Comparison of ENCODE assay signal across 8 cellular contexts in genomic region chr20:31560094-31560899, GRCh38. TPM values are rescaled to one million over a fixed set of nuclear protein-coding genes. Genes with fewer than 3 reads are reported as not detected.
DNase-seq lines count a peak whose midpoint lies in the region; ATAC-seq and TF ChIP-seq lines count a peak whose summit lies in the region.

No MANE protein-coding gene starts in this region.

- ATAC-seq in GM19328 (IDR thresholded peaks at IDR 0.05; ENCODE audit: unreplicated experiment), result no peak

- no peak for TF ChIP-seq POLR2A in suprapubic skin (IDR thresholded peaks at IDR 0.05)

- no peaks in the 10 kb centered on the region for H3K9me3 Mint-ChIP-seq in activated T-helper 1 cell treated with anti-CD3 and anti-CD28 coated beads, Interleukin-12 subunit alpha, Interleukin-12 subunit beta, Interleukin-2, Interleukin-4 antibody, amounts not matched to agents 30 ng/mL and 10 ng/mL and 1 ng/mL, durations not matched to agents 14 hours and 24 hours and 36 hours

- no peak overlapping the region for H3K4me3 Mint-ChIP-seq in activated T-helper 1 cell treated with anti-CD3 and anti-CD28 coated beads, Interleukin-12 subunit alpha, Interleukin-12 subunit beta, Interleukin-2, Interleukin-4 antibody, amounts not matched to agents 30 ng/mL and 10 ng/mL and 1 ng/mL, durations not matched to agents 14 hours and 24 hours and 36 hours

- WGBS in suprapubic skin, result 25% methylated on average over 7 of the region's 7 CpGs

- H3K4me1 ChIP-seq in suprapubic skin, result peaks cover 30% of the 10 kb centered on the region

- H3K27ac ChIP-seq in RWPE1 (peak overlapping the region; percentile 93), suprapubic skin (peak overlapping the region; percentile 65)

- H3K9me3 ChIP-seq in suprapubic skin, result no peaks in the 10 kb centered on the region

- peak; percentile 99 for TF ChIP-seq CTCF in RWPE1 (conservative IDR thresholded peaks at IDR 0.05; ENCODE audit: low read depth)
- TF ChIP-seq CTCF in suprapubic skin (IDR thresholded peaks at IDR 0.05), result peak; percentile 78 to 85

- H3K4me1 Mint-ChIP-seq in activated T-helper 1 cell treated with anti-CD3 and anti-CD28 coated beads, Interleukin-12 subunit alpha, Interleukin-12 subunit beta, Interleukin-2, Interleukin-4 antibody, amounts not matched to agents 30 ng/mL and 10 ng/mL and 1 ng/mL, durations not matched to agents 14 hours and 24 hours and 36 hours (ENCODE audit: low read depth), result peaks cover 25% of the 10 kb centered on the region

- H3K4me3 ChIP-seq in suprapubic skin, result no peak overlapping the region

- peak overlapping the region; percentile 74 for H3K27ac Mint-ChIP-seq in activated T-helper 1 cell treated with anti-CD3 and anti-CD28 coated beads, Interleukin-12 subunit alpha, Interleukin-12 subunit beta, Interleukin-2, Interleukin-4 antibody, amounts not matched to agents 30 ng/mL and 10 ng/mL and 1 ng/mL, durations not matched to agents 14 hours and 24 hours and 36 hours

- CTCF ChIA-PET in RWPE1 (lab: Yijun Ruan, JAX), result interaction anchor here (0.6 to 20.6 kb wide), 16 partner anchors 9 to 1258 kb away, joined by 3 to 656 read pairs (median 4); partner anchors contain the start of gene ID1

- H3K36me3 ChIP-seq in suprapubic skin, result peaks cover 55% of the 10 kb centered on the region

- H3K36me3 Mint-ChIP-seq in activated T-helper 1 cell treated with anti-CD3 and anti-CD28 coated beads, Interleukin-12 subunit alpha, Interleukin-12 subunit beta, Interleukin-2, Interleukin-4 antibody, amounts not matched to agents 30 ng/mL and 10 ng/mL and 1 ng/mL, durations not matched to agents 14 hours and 24 hours and 36 hours (ENCODE audit: low read depth), result peaks cover 49% of the 10 kb centered on the region

- DNase-seq in EL, result peak; percentile 78
- peak; percentile 87 for DNase-seq in HPDE6-E6E7 (ENCODE audit: extremely low spot score)
- peak; percentile 76 for DNase-seq in RWPE1 (ENCODE audit: low spot score)
- peak; percentile 59 for DNase-seq in activated T-helper 1 cell treated with anti-CD3 and anti-CD28 coated beads, Interleukin-12 subunit alpha, Interleukin-12 subunit beta, Interleukin-2, Interleukin-4 antibody, amounts not matched to agents 30 ng/mL and 10 ng/mL and 1 ng/mL, durations not matched to agents 14 hours and 24 hours and 36 hours (ENCODE audit: low spot score)
- peak; percentile 94 for DNase-seq in fibroblast of peridontal ligament (ENCODE audit: extremely low read depth)
- peak; percentile 50 for DNase-seq in non-pigmented ciliary epithelial cell (ENCODE audit: low read depth)
- no peak for DNase-seq in suprapubic skin (ENCODE audit: low spot score in 2 of 2)

- H3K27me3 Mint-ChIP-seq in activated T-helper 1 cell treated with anti-CD3 and anti-CD28 coated beads, Interleukin-12 subunit alpha, Interleukin-12 subunit beta, Interleukin-2, Interleukin-4 antibody, amounts not matched to agents 30 ng/mL and 10 ng/mL and 1 ng/mL, durations not matched to agents 14 hours and 24 hours and 36 hours (ENCODE audit: insufficient read depth), result no peaks in the 10 kb centered on the region

- TF ChIP-seq EP300 in suprapubic skin (IDR thresholded peaks at IDR 0.05), result no peak

- POLR2A ChIA-PET in RWPE1 (lab: Yijun Ruan, JAX; ENCODE audit: low non-redundant PET), result interaction anchor here (0.6 to 4.7 kb wide), 5 partner anchors 8 to 137 kb away, joined by 3 to 46 read pairs (median 6); partner anchors contain the start of gene ID1

- no peaks in the 10 kb centered on the region for H3K27me3 ChIP-seq in suprapubic skin

- intact Hi-C loops in activated T-helper 1 cell treated with anti-CD3 and anti-CD28 coated beads, Interleukin-12 subunit alpha, Interleukin-12 subunit beta, Interleukin-2, Interleukin-4 antibody, amounts not matched to agents 30 ng/mL and 10 ng/mL and 1 ng/mL, durations not matched to agents 14 hours and 24 hours and 36 hours (cut with micrococcal nuclease), result loop anchor here (1.0 to 2.0 kb wide), 3 partner anchors 45 to 163 kb away; partner anchors contain the start of gene ID1

RNA-seq across cellular contexts. Expression of gene ID1, which starts 44.8 kb away (rescaled TPM):
- total RNA-seq in activated T-helper 1 cell treated with anti-CD3 and anti-CD28 coated beads, Interleukin-12 subunit alpha, Interleukin-12 subunit beta, Interleukin-2, Interleukin-4 antibody, amounts not matched to agents 30 ng/mL and 10 ng/mL and 1 ng/mL, durations not matched to agents 14 hours and 24 hours and 36 hours, result 3.4 and 4.0 TPM in 2 replicates
- total RNA-seq in suprapubic skin, result 100 to 1,000 TPM; 335 to 766 (median 507) TPM

RNA-seq across cellular contexts. Expression of gene HM13, which starts 46.1 kb away (rescaled TPM):
- 215 and 228 TPM in 2 replicates for total RNA-seq in activated T-helper 1 cell treated with anti-CD3 and anti-CD28 coated beads, Interleukin-12 subunit alpha, Interleukin-12 subunit beta, Interleukin-2, Interleukin-4 antibody, amounts not matched to agents 30 ng/mL and 10 ng/mL and 1 ng/mL, durations not matched to agents 14 hours and 24 hours and 36 hours
- total RNA-seq in suprapubic skin, result 10 to 100 TPM; 44.3 to 59.7 (median 54.4) TPM

Comparison
In these comparisons a context has a peak if more than half of its experiments do, and no peak if none do; other contexts are left out.
1. DNase-seq: peak in EL (single experiment), HPDE6-E6E7 (single experiment), RWPE1 (single experiment), activated T-helper 1 cell treated with anti-CD3 and anti-CD28 coated beads, Interleukin-12 subunit alpha, Interleukin-12 subunit beta, Interleukin-2, Interleukin-4 antibody, amounts not matched to agents 30 ng/mL and 10 ng/mL and 1 ng/mL, durations not matched to agents 14 hours and 24 hours and 36 hours (single experiment), fibroblast of peridontal ligament (single experiment) and non-pigmented ciliary epithelial cell (single experiment); none in suprapubic skin (0 of 2).
2. RNA of gene ID1, which starts 44.8 kb away (total RNA-seq): 335 to 766 TPM in suprapubic skin; 3.4 to 4.0 TPM in activated T-helper 1 cell treated with anti-CD3 and anti-CD28 coated beads, Interleukin-12 subunit alpha, Interleukin-12 subunit beta, Interleukin-2, Interleukin-4 antibody, amounts not matched to agents 30 ng/mL and 10 ng/mL and 1 ng/mL, durations not matched to agents 14 hours and 24 hours and 36 hours; every median in the first group is over 10 times any median in the second.